In genomic region chr10:14557573-14557972, GRCh38 we compare ENCODE assay signal across 20 cellular contexts.
DNase-seq lines count a peak whose midpoint lies in the region; FAIRE-seq and TF ChIP-seq lines count a peak whose summit lies in the region.
"Had no signal": no experiment of that assay in that cellular context is flagged by ENCODE, and none has a peak within 500 bp of the region (broad histone marks: within the 10 kb centered on the region; RNA-seq: fewer than 3 reads in every experiment).

No MANE protein-coding gene starts in this region.

- no peaks in the 10 kb centered on the region for H3K9me2 ChIP-seq in PC-9 (ENCODE audit: insufficient read depth)

- POLR2A ChIA-PET in PC-9 (lab: Charles Lee; ENCODE audit: unreplicated experiment), result interaction anchor here (0.6 kb wide), 1 partner anchor 1270 kb away, joined by 5 read pairs; no protein-coding TSS in a partner anchor

- H3K9me3 Mint-ChIP-seq in activated T-cell treated with anti-CD3 and anti-CD28 coated beads, Interleukin-2, amount 50 U/mL, for 24 hours, result no peaks in the 10 kb centered on the region
- H3K9me3 Mint-ChIP-seq in immature natural killer cell, result no peaks in the 10 kb centered on the region

- no peak for TF ChIP-seq CTCF in PC-9 (conservative IDR thresholded peaks at IDR 0.05)

- peaks cover 91% of the 10 kb centered on the region for H3K4me1 ChIP-seq in PC-9 (replicated peaks; ENCODE audit: insufficient read depth)

- H2AFZ ChIP-seq in PC-9, result no peak overlapping the region
- H2AFZ ChIP-seq: GM23248 had no signal

- no peaks in the 10 kb centered on the region for H3K9me3 ChIP-seq in PC-9 (ENCODE audit: insufficient read depth, low read depth)

- peak overlapping the region; percentile 69 for H3K27ac ChIP-seq in PC-9
- H3K27ac ChIP-seq in substantia nigra (ENCODE audit: low read depth, low read length, poor library complexity, severe bottlenecking), result peak overlapping the region; percentile 89
- H3K27ac ChIP-seq: foreskin keratinocyte, GM23248, HL-60 had no signal

- H3K4me1 Mint-ChIP-seq in activated T-cell treated with anti-CD3 and anti-CD28 coated beads, Interleukin-2, amount 50 U/mL, for 24 hours (ENCODE audit: low read depth), result peaks cover 97% of the 10 kb centered on the region
- peaks cover 97 to 100% of the 10 kb centered on the region in 2 donors for H3K4me1 Mint-ChIP-seq in immature natural killer cell

- no TSS peak for BruUV-seq in PC-9 (replicated peaks; lab: Mats Ljungman, UMichigan)

- peaks cover 26% of the 10 kb centered on the region for H4K20me1 ChIP-seq in PC-9 (ENCODE audit: insufficient read depth)

- H3F3A ChIP-seq in PC-9 (ENCODE audit: insufficient read depth, low read depth), result peaks cover 72% of the 10 kb centered on the region

- peaks cover 19% of the 10 kb centered on the region; the same call in 1 of the 2 replicates for H3K36me3 ChIP-seq in PC-9 (ENCODE audit: low read depth)

- H3K27me3 ChIP-seq in PC-9 (ENCODE audit: insufficient read depth, low read depth), result no peaks in the 10 kb centered on the region
- H3K27me3 ChIP-seq: foreskin keratinocyte had no signal

- DNase-seq in activated T-cell treated with anti-CD3 and anti-CD28 coated beads, Interleukin-2, amount 50 U/mL, for 24 hours, result no peak
- DNase-seq in activated T-cell treated with anti-CD3 and anti-CD28 coated beads for 4 hours (no peak), PC-9 (no peak), immature natural killer cell (no peak), substantia nigra (lab: John Stamatoyannopoulos, UW) (no peak), SW480 (ENCODE audit: low spot score) (no peak), urothelium cell line (ENCODE audit: low spot score) (no peak)
- DNase-seq in activated CD4-positive, CD25-positive, alpha-beta regulatory T cell (lab: John Stamatoyannopoulos, UW), result no peak
- DNase-seq: ACHN; cerebellar nuclear complex; foreskin keratinocyte; GDM1; GM23248; KG1; NCI-H1105; RPMI8226; stimulated activated CD4-positive, alpha-beta T cell treated with anti-CD3 and anti-CD28 coated beads, Interleukin-4, amount 100 ng/mL, for 4 hours; SW 1271 had no signal

- H3K79me2 ChIP-seq in PC-9 (ENCODE audit: low read depth), result peaks cover 100% of the 10 kb centered on the region

- no peak overlapping the region for H3K4me3 Mint-ChIP-seq in activated T-cell treated with anti-CD3 and anti-CD28 coated beads, Interleukin-2, amount 50 U/mL, for 24 hours
- H3K4me3 Mint-ChIP-seq in immature natural killer cell, result no peak overlapping the region

- intact Hi-C loops in PC-9 (cut with micrococcal nuclease; ENCODE audit: unreplicated experiment), result no loop called here

- H3K36me3 Mint-ChIP-seq in activated T-cell treated with anti-CD3 and anti-CD28 coated beads, Interleukin-2, amount 50 U/mL, for 24 hours (ENCODE audit: low read depth), result peaks cover 59% of the 10 kb centered on the region
- peaks cover 0 to 11% (median 0%) of the 10 kb centered on the region in 3 donors for H3K36me3 Mint-ChIP-seq in immature natural killer cell

- H3K4me3 ChIP-seq in PC-9, result no peak overlapping the region
- H3K4me3 ChIP-seq: GM23248 had no signal

- CTCF ChIA-PET in PC-9 (lab: Charles Lee), result no interaction called here

- 0 out of 2 replicates have a peak overlapping the region, but pooled peaks have one; percentile 4 for H3K4me2 ChIP-seq in PC-9

- no peaks in the 10 kb centered on the region for H3K27me3 Mint-ChIP-seq in activated T-cell treated with anti-CD3 and anti-CD28 coated beads, Interleukin-2, amount 50 U/mL, for 24 hours
- peaks cover 2 to 9% (median 8%) of the 10 kb centered on the region in 3 donors for H3K27me3 Mint-ChIP-seq in immature natural killer cell (ENCODE audit: low read depth in 3 of 3)

- no peak for FAIRE-seq in urothelium cell line (lab: Jason Lieb, UNC)
- FAIRE-seq: D721Med had no signal

- peak overlapping the region; percentile 93 for H3K27ac Mint-ChIP-seq in activated T-cell treated with anti-CD3 and anti-CD28 coated beads, Interleukin-2, amount 50 U/mL, for 24 hours
- peak overlapping the region; percentile 3 to 94 (median 88) for H3K27ac Mint-ChIP-seq in immature natural killer cell
